ENCODE assay signal across 17 cellular contexts in the genomic region with DNA sequence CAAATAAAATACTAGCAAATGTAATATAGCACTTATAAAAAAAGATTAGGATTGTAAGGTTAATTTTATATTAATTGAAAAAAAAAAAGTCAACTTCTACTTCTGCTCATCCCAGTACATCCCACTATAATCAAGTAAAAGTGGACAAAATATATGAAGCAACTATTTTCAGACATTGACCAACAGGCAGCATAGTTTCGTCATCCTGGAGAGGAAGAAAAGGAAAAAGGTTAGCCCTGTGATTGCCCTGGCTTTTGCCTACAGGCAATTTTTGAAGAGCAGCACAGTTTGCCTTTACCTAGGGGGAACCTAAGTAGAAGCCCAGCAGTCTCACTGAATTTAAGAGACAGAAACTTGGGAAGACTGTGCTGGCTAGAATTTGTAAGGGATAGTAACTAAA. TPM values are rescaled to one million over a fixed set of nuclear protein-coding genes. Genes with fewer than 3 reads are reported as not detected.
DNase-seq lines count a peak whose midpoint lies in the region; ATAC-seq and TF ChIP-seq lines count a peak whose summit lies in the region.
"Had no signal": no experiment of that assay in that cellular context is flagged by ENCODE, and none has a peak within 500 bp of the region (broad histone marks: within the 10 kb centered on the region; RNA-seq: fewer than 3 reads in every experiment).

No MANE protein-coding gene starts in this region.

- intact Hi-C loops in left cardiac atrium (cut with DNase I): no loop called here

- DNase-seq in SIG-M5 treated with dmso at 0.1 percent for 504 hours (lab: John Stamatoyannopoulos, UW; ENCODE audit: unreplicated experiment) (peak; percentile 5), SIG-M5 (lab: John Stamatoyannopoulos, UW) (no peak), NOMO-1 treated with dmso at 0.1 percent for 144 hours (lab: John Stamatoyannopoulos, UW; ENCODE audit: unreplicated experiment) (peak; percentile 24), fibroblast of peridontal ligament (ENCODE audit: extremely low read depth) (peak; percentile 6), renal cortical epithelial cell (ENCODE audit: low read depth) (peak; percentile 7), type B pancreatic cell (ENCODE audit: extremely low spot score, unreplicated experiment) (no peak), left cardiac atrium (no peak)
- DNase-seq: DMS 273 treated with DMSO at 0.1 percent for 48 hours, HCEC 1CT, KBM-7, NCI-H1417 treated with DMSO at 0.1 percent for 48 hours, NCI-H2029, NCI-H510A treated with DMSO at 0.1 percent for 48 hours had no signal

- H3K27ac Mint-ChIP-seq in type B pancreatic cell: no peak overlapping the region

- no peaks in the 10 kb centered on the region for H3K27me3 Mint-ChIP-seq in type B pancreatic cell

- no peak overlapping the region for H3K4me3 Mint-ChIP-seq in type B pancreatic cell

- no peaks in the 10 kb centered on the region for H3K4me1 Mint-ChIP-seq in type B pancreatic cell (ENCODE audit: unreplicated experiment)

- ATAC-seq in GM18517 (IDR thresholded peaks at IDR 0.05; ENCODE audit: unreplicated experiment): no peak
- ATAC-seq in left cardiac atrium: no peak

- no peaks in the 10 kb centered on the region for H3K36me3 Mint-ChIP-seq in type B pancreatic cell

- no peak for TF ChIP-seq CTCF in type B pancreatic cell (conservative IDR thresholded peaks at IDR 0.05)

- H3K9me3 Mint-ChIP-seq in type B pancreatic cell: no peaks in the 10 kb centered on the region

RNA-seq across cellular contexts. Expression of a gene that starts 52.2 kb away (rescaled TPM):
- total RNA-seq in renal cortical epithelial cell (not detected in 2 replicates), type B pancreatic cell (ENCODE audit: low replicate concordance) (0.52 and 19.7 TPM in 2 replicates), left cardiac atrium (over 10,000 TPM; 12,863 to 14,182 TPM)
- total RNA-seq: HT1080, OCI-LY7, SK-MEL-5 had no signal

Comparison
In these comparisons a context has a peak if more than half of its experiments do, and no peak if none do; other contexts are left out.
1. DNase-seq: peak in SIG-M5 treated with dmso at 0.1 percent for 504 hours (single experiment), NOMO-1 treated with dmso at 0.1 percent for 144 hours (single experiment), fibroblast of peridontal ligament (single experiment) and renal cortical epithelial cell (single experiment); none in SIG-M5 (single experiment), type B pancreatic cell (single experiment) and left cardiac atrium (single experiment).
2. RNA of a gene that starts 52.2 kb away (total RNA-seq): 12,863 to 14,182 TPM in left cardiac atrium; 0.52 to 19.7 TPM in type B pancreatic cell and not detected in renal cortical epithelial cell; every median in the first group is over 100 times any median in the second.